ENCODE assay signal across 17 cellular contexts in the genomic region with DNA sequence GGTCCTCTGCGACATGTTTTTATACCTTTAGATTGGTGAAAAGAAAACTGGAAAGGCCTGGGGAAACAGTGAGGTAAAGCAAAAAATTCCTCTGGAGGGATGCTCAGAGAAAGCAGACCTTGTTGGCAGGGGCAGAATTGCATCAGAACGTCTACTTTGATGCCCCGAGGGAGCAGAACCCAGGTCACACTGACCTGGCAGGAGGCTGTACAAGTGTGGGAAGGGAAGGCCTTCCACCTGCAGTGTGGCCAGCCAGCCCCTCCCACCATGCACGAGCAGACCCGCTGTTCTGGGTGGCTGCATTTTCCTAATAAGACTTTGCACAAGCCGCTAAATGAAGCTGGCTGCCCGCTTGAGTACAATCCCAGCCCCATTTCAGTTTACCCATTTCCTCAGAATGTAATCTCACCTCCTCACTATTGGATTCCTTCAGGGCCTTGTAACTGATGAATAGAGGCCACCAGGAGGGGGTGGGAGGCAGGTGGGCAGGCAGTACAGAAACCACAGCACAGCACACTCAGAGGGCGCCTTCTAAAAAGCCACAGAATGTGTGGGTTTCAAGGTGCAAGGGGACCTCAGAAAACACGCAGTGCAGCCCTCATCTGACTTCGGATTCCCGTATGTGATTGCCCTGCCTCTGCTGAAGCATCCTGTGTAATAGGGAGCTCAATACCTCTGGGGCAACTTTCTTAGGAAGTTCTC.
DNase-seq lines count a peak whose midpoint lies in the region; ATAC-seq and TF ChIP-seq lines count a peak whose summit lies in the region.
"Had no signal": no experiment of that assay in that cellular context is flagged by ENCODE, and none has a peak within 500 bp of the region (broad histone marks: within the 10 kb centered on the region; RNA-seq: fewer than 3 reads in every experiment).

No MANE protein-coding gene starts in this region.

- no peaks in the 10 kb centered on the region for H3K9me3 Mint-ChIP-seq in GM23338
- H3K9me3 Mint-ChIP-seq in WTC11, result no peaks in the 10 kb centered on the region
- no peaks in the 10 kb centered on the region for H3K9me3 Mint-ChIP-seq in nephron progenitor cell
- no peaks in the 10 kb centered on the region for H3K9me3 Mint-ChIP-seq in activated CD8-positive, alpha-beta T cell treated with anti-CD3 and anti-CD28 coated beads for 36 hours

- no peaks in the 10 kb centered on the region for H3K9me2 ChIP-seq in GM23338 (ENCODE audit: insufficient read depth)

- no peak overlapping the region; the same call in 1 of the 2 replicates for H3K27ac ChIP-seq in GM23338 (ENCODE audit: low read depth)
- H3K27ac ChIP-seq: 22Rv1, BLaER1 had no signal

- H2AFZ ChIP-seq in GM23338, result no peak overlapping the region

- H4K20me1 ChIP-seq in GM23338 (replicated peaks; ENCODE audit: insufficient read depth), result no peaks in the 10 kb centered on the region
- H4K20me1 ChIP-seq: BLaER1 had no signal

- POLR2A ChIA-PET in WTC11 (lab: Charles Lee), result no interaction called here
- POLR2A ChIA-PET in activated CD8-positive, alpha-beta T cell treated with anti-CD3 and anti-CD28 coated beads for 36 hours (lab: Charles Lee), result no interaction called here

- H3K4me1 Mint-ChIP-seq in GM23338, result peaks cover 16% of the 10 kb centered on the region
- peaks cover 14% of the 10 kb centered on the region for H3K4me1 Mint-ChIP-seq in WTC11
- H3K4me1 Mint-ChIP-seq in nephron progenitor cell, result no peaks in the 10 kb centered on the region
- H3K4me1 Mint-ChIP-seq in activated CD8-positive, alpha-beta T cell treated with anti-CD3 and anti-CD28 coated beads for 36 hours (ENCODE audit: low read depth), result no peaks in the 10 kb centered on the region
- H3K4me1 Mint-ChIP-seq: CD8-positive, alpha-beta memory T cell had no signal

- no peak overlapping the region for H3K4me3 ChIP-seq in GM23338
- H3K4me3 ChIP-seq: BLaER1 had no signal

- H3K27ac Mint-ChIP-seq in GM23338 (no peak overlapping the region), WTC11 (no peak overlapping the region), nephron progenitor cell (no peak overlapping the region)
- no peak overlapping the region for H3K27ac Mint-ChIP-seq in activated CD8-positive, alpha-beta T cell treated with anti-CD3 and anti-CD28 coated beads for 36 hours
- H3K27ac Mint-ChIP-seq: CD8-positive, alpha-beta memory T cell; HFFc6 had no signal

- no peaks in the 10 kb centered on the region for H3K27me3 ChIP-seq in GM23338 (ENCODE audit: insufficient read depth)
- H3K27me3 ChIP-seq: BLaER1 had no signal

- CTCF ChIA-PET in WTC11 (lab: Charles Lee), result interaction anchor here (0.7 to 1.2 kb wide), 5 partner anchors 9 to 81 kb away, joined by 3 to 4 read pairs (median 3); no protein-coding TSS in a partner anchor
- CTCF ChIA-PET in activated CD8-positive, alpha-beta T cell treated with anti-CD3 and anti-CD28 coated beads for 36 hours (lab: Charles Lee), result interaction anchor here (0.5 kb wide), 1 partner anchor 21 kb away, joined by 3 read pairs; no protein-coding TSS in a partner anchor

- H3F3A ChIP-seq in GM23338 (replicated peaks; ENCODE audit: low read depth), result no peaks in the 10 kb centered on the region

- H3K27me3 Mint-ChIP-seq in GM23338 (ENCODE audit: insufficient read depth, low read depth, poor library complexity), result peaks cover 2% of the 10 kb centered on the region
- no peaks in the 10 kb centered on the region for H3K27me3 Mint-ChIP-seq in WTC11 (ENCODE audit: low read depth)
- H3K27me3 Mint-ChIP-seq in nephron progenitor cell (ENCODE audit: low read depth, poor library complexity), result peaks cover 30% of the 10 kb centered on the region
- H3K27me3 Mint-ChIP-seq in activated CD8-positive, alpha-beta T cell treated with anti-CD3 and anti-CD28 coated beads for 36 hours, result peaks cover 4% of the 10 kb centered on the region

- H3K36me3 Mint-ChIP-seq in GM23338 (ENCODE audit: low read depth), result no peaks in the 10 kb centered on the region
- H3K36me3 Mint-ChIP-seq in WTC11, result no peaks in the 10 kb centered on the region
- H3K36me3 Mint-ChIP-seq in nephron progenitor cell (ENCODE audit: low read depth), result no peaks in the 10 kb centered on the region
- no peaks in the 10 kb centered on the region for H3K36me3 Mint-ChIP-seq in activated CD8-positive, alpha-beta T cell treated with anti-CD3 and anti-CD28 coated beads for 36 hours (ENCODE audit: low read depth)
- H3K36me3 Mint-ChIP-seq: CD8-positive, alpha-beta memory T cell had no signal

- H3K4me2 ChIP-seq in GM23338, result no peak overlapping the region
- H3K4me2 ChIP-seq: BLaER1 had no signal

- ATAC-seq in GM23338 (peak; percentile 50), WTC11 (peak; percentile 60)
- ATAC-seq in activated CD8-positive, alpha-beta T cell treated with anti-CD3 and anti-CD28 coated beads for 36 hours, result no peak
- ATAC-seq: HepG2 had no signal

- peak; percentile 24 for DNase-seq in NCI-H146 (lab: John Stamatoyannopoulos, UW)
- DNase-seq in NCI-H146 treated with DMSO at 0.1 percent for 48 hours (lab: John Stamatoyannopoulos, UW; ENCODE audit: unreplicated experiment), result no peak
- DNase-seq in GM23338 (ENCODE audit: low spot score), result peak; percentile 6
- DNase-seq in WTC11 (ENCODE audit: low spot score), result no peak
- peak; percentile 22 for DNase-seq in nephron progenitor cell
- no peak for DNase-seq in NCI-H1694 treated with DMSO at 0.1 percent for 48 hours (lab: John Stamatoyannopoulos, UW)
- no peak for DNase-seq in stimulated activated CD4-positive, alpha-beta T cell treated with anti-CD3 and anti-CD28 coated beads, Interleukin-2, amount 100 ng/mL, for 24 hours
- no peak for DNase-seq in activated CD8-positive, alpha-beta T cell treated with anti-CD3 and anti-CD28 coated beads for 36 hours
- DNase-seq: Caco-2; CD8-positive, alpha-beta memory T cell; DND-41; GDM1; HCEC 1CT; HFFc6 had no signal

- intact Hi-C loops in activated CD8-positive, alpha-beta T cell treated with anti-CD3 and anti-CD28 coated beads for 36 hours (cut with micrococcal nuclease), result no loop called here

- H3K4me1 ChIP-seq in GM23338 (ENCODE audit: insufficient read depth), result peaks cover 14% of the 10 kb centered on the region
- H3K4me1 ChIP-seq: BLaER1 had no signal

- H3K4me3 Mint-ChIP-seq in GM23338, result no peak overlapping the region
- H3K4me3 Mint-ChIP-seq in WTC11, result no peak overlapping the region
- no peak overlapping the region for H3K4me3 Mint-ChIP-seq in nephron progenitor cell
- H3K4me3 Mint-ChIP-seq in activated CD8-positive, alpha-beta T cell treated with anti-CD3 and anti-CD28 coated beads for 36 hours, result no peak overlapping the region
- H3K4me3 Mint-ChIP-seq: CD8-positive, alpha-beta memory T cell; HFFc6 had no signal

- TF ChIP-seq CTCF in GM23338 (conservative IDR thresholded peaks at IDR 0.05; ENCODE audit: low read depth in 2 of 2) (no peak), WTC11 (IDR thresholded peaks at IDR 0.05) (no peak), nephron progenitor cell (IDR thresholded peaks at IDR 0.05) (no peak)
- TF ChIP-seq CTCF in activated CD8-positive, alpha-beta T cell treated with anti-CD3 and anti-CD28 coated beads for 36 hours (IDR thresholded peaks at IDR 0.05), result no peak

- no peaks in the 10 kb centered on the region for H3K79me2 ChIP-seq in GM23338 (replicated peaks; ENCODE audit: insufficient read depth)

- H3K36me3 ChIP-seq in GM23338 (ENCODE audit: insufficient read depth), result no peaks in the 10 kb centered on the region
- H3K36me3 ChIP-seq: BLaER1 had no signal

TF ChIP-seq in GM23338, 12 proteins besides CTCF, POLR2A, EP300 and RAD21 (continues in another document):
- TF ChIP-seq ZNF114 (CRISPR knock-in tag; IDR thresholded peaks at IDR 0.05), result no peak
- TF ChIP-seq ZNF331 (CRISPR knock-in tag; IDR thresholded peaks at IDR 0.05; ENCODE audit: low read depth), result no peak
- TF ChIP-seq NANOG (IDR thresholded peaks at IDR 0.05; ENCODE audit: borderline replicate concordance), result no peak

TF ChIP-seq in WTC11, 78 proteins besides CTCF, POLR2A, EP300 and RAD21 (continues in another document):
- no peak for TF ChIP-seq JUN (CRISPR knock-in tag; IDR thresholded peaks at IDR 0.05)
- TF ChIP-seq GTF2I (CRISPR knock-in tag; conservative IDR thresholded peaks at IDR 0.05), result no peak
- TF ChIP-seq NR3C1 (CRISPR knock-in tag; conservative IDR thresholded peaks at IDR 0.05; ENCODE audit: low read depth), result no peak
- no peak for TF ChIP-seq TEAD4 (CRISPR knock-in tag; IDR thresholded peaks at IDR 0.05)
- TF ChIP-seq, protein P1, sequence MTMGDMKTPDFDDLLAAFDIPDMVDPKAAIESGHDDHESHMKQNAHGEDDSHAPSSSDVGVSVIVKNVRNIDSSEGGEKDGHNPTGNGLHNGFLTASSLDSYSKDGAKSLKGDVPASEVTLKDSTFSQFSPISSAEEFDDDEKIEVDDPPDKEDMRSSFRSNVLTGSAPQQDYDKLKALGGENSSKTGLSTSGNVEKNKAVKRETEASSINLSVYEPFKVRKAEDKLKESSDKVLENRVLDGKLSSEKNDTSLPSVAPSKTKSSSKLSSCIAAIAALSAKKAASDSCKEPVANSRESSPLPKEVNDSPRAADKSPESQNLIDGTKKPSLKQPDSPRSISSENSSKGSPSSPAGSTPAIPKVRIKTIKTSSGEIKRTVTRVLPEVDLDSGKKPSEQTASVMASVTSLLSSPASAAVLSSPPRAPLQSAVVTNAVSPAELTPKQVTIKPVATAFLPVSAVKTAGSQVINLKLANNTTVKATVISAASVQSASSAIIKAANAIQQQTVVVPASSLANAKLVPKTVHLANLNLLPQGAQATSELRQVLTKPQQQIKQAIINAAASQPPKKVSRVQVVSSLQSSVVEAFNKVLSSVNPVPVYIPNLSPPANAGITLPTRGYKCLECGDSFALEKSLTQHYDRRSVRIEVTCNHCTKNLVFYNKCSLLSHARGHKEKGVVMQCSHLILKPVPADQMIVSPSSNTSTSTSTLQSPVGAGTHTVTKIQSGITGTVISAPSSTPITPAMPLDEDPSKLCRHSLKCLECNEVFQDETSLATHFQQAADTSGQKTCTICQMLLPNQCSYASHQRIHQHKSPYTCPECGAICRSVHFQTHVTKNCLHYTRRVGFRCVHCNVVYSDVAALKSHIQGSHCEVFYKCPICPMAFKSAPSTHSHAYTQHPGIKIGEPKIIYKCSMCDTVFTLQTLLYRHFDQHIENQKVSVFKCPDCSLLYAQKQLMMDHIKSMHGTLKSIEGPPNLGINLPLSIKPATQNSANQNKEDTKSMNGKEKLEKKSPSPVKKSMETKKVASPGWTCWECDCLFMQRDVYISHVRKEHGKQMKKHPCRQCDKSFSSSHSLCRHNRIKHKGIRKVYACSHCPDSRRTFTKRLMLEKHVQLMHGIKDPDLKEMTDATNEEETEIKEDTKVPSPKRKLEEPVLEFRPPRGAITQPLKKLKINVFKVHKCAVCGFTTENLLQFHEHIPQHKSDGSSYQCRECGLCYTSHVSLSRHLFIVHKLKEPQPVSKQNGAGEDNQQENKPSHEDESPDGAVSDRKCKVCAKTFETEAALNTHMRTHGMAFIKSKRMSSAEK (CRISPR knock-in tag; IDR thresholded peaks at IDR 0.05; ENCODE audit: borderline replicate concordance), result no peak
- TF ChIP-seq IRF2 (CRISPR knock-in tag; IDR thresholded peaks at IDR 0.05; ENCODE audit: borderline replicate concordance, low read depth), result no peak
- TF ChIP-seq NR1H2 (CRISPR knock-in tag; IDR thresholded peaks at IDR 0.05), result no peak
- TF ChIP-seq PRRX2 (CRISPR knock-in tag; IDR thresholded peaks at IDR 0.05), result no peak
- TF ChIP-seq NR2C2 (CRISPR knock-in tag; IDR thresholded peaks at IDR 0.05), result no peak

Comparison
In these comparisons a context has a peak if more than half of its experiments do, and no peak if none do; other contexts are left out.
1. DNase-seq: peak in NCI-H146 (single experiment), GM23338 (single experiment) and nephron progenitor cell (single experiment); none in NCI-H146 treated with DMSO at 0.1 percent for 48 hours (single experiment), WTC11 (single experiment), NCI-H1694 treated with DMSO at 0.1 percent for 48 hours (single experiment), stimulated activated CD4-positive, alpha-beta T cell treated with anti-CD3 and anti-CD28 coated beads, Interleukin-2, amount 100 ng/mL, for 24 hours (0 of 2) and activated CD8-positive, alpha-beta T cell treated with anti-CD3 and anti-CD28 coated beads for 36 hours (single experiment).